ENCODE assay signal across 22 cellular contexts in the genomic region with DNA sequence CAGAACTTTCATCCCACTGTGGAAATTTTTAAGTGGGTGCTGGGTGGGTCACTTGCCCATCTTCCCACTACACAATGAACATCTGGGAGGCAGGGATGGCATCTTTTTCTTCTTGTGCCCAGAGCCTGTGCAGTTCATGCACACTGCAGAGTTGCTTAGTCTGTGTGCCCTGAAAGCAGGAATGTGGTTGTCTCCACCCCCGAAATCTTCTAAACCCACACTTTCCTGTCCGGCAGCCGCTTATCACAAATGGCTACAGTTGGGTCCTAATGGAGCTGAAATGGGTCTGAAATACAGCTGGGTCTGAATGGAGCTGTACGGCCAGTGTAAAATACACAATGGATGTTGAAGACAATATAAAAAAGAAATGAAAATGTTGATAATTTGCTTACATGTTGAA.
A peak's percentile ranks its signal among the peaks of the same experiment; 100 is the strongest.
DNase-seq lines count a peak whose midpoint lies in the region; ATAC-seq and TF ChIP-seq lines count a peak whose summit lies in the region.
"Had no signal": no experiment of that assay in that cellular context is flagged by ENCODE, and none has a peak within 500 bp of the region (broad histone marks: within the 10 kb centered on the region; RNA-seq: fewer than 3 reads in every experiment).

No MANE protein-coding gene starts in this region.

- ATAC-seq in RWPE2 (ENCODE audit: low read depth), result no peak
- ATAC-seq: A549, GM23338, HCT116 had no signal

- H3K27me3 ChIP-seq in RWPE2 (ENCODE audit: insufficient read depth, poor library complexity, severe bottlenecking), result peaks cover 7% of the 10 kb centered on the region
- no peaks in the 10 kb centered on the region for H3K27me3 ChIP-seq in sigmoid colon
- H3K27me3 ChIP-seq: BE2C; BLaER1 treated with 17β-estradiol and CSF1 and Interleukin-3, amounts not matched to agents 10 nM and 100 nM had no signal

- H3K4me1 ChIP-seq in RWPE2 (ENCODE audit: insufficient read depth, poor library complexity, severe bottlenecking) (no peaks in the 10 kb centered on the region), sigmoid colon (peaks cover 0 to 10% (median 5%) of the 10 kb centered on the region in 4 donors)
- H3K4me1 ChIP-seq: A549 had no signal

- peak; percentile 7 for DNase-seq in CMK (ENCODE audit: low read depth)
- peak; percentile 33 for DNase-seq in RWPE2 (ENCODE audit: low spot score)
- peak; percentile 26 for DNase-seq in islet precursor cell
- peak; percentile 2 for DNase-seq in sigmoid colon
- no peak for DNase-seq in NCI-H526 (lab: John Stamatoyannopoulos, UW)
- DNase-seq in HuH-7.5 (ENCODE audit: low spot score), result no peak
- DNase-seq in activated T-cell treated with anti-CD3 and anti-CD28 coated beads, Interleukin-2, amount 50 U/mL, for 48 hours, result no peak
- DNase-seq: 8988T; ACHN; AML-193; BE2C; Calu3; CD4-positive, alpha-beta T cell; CD8-positive, alpha-beta memory T cell; COR-L47; DMS153; DND-41; H9 had no signal

- H3K4me3 ChIP-seq in RWPE2 (ENCODE audit: severe bottlenecking), result no peak overlapping the region
- no peak overlapping the region for H3K4me3 ChIP-seq in sigmoid colon
- H3K4me3 ChIP-seq: A549; BLaER1 treated with 17β-estradiol and CSF1 and Interleukin-3, amounts not matched to agents 10 nM and 100 nM; GM23338 had no signal

- no peak for TF ChIP-seq EP300 in sigmoid colon (IDR thresholded peaks at IDR 0.05)

- WGBS in sigmoid colon, 2 donors, result 91 to 92% methylated on average over 4 of the region's 4 CpGs

- H3K27ac ChIP-seq in RWPE2 (ENCODE audit: poor library complexity, severe bottlenecking) (no peak overlapping the region), sigmoid colon (no peak overlapping the region)
- H3K27ac ChIP-seq: A549; BLaER1 treated with 17β-estradiol and CSF1 and Interleukin-3, amounts not matched to agents 10 nM and 100 nM had no signal

- H3K9me3 ChIP-seq in RWPE2 (ENCODE audit: severe bottlenecking) (no peaks in the 10 kb centered on the region), sigmoid colon (no peaks in the 10 kb centered on the region)
- H3K9me3 ChIP-seq: A549, BE2C had no signal

- TF ChIP-seq POLR2A in sigmoid colon (IDR thresholded peaks at IDR 0.05), result no peak

- no peaks in the 10 kb centered on the region for H3K36me3 ChIP-seq in RWPE2 (ENCODE audit: low read depth)
- H3K36me3 ChIP-seq in sigmoid colon, result no peaks in the 10 kb centered on the region
- H3K36me3 ChIP-seq: BE2C; BLaER1 treated with 17β-estradiol and CSF1 and Interleukin-3, amounts not matched to agents 10 nM and 100 nM had no signal

- TF ChIP-seq CTCF in RWPE2 (IDR thresholded peaks at IDR 0.05; ENCODE audit: poor library complexity, severe bottlenecking), result no peak
- no peak for TF ChIP-seq CTCF in sigmoid colon (IDR thresholded peaks at IDR 0.05)

- intact Hi-C loops in sigmoid colon (cut with DNase I), result no loop called here

Comparison
In these comparisons a context has a peak if more than half of its experiments do, and no peak if none do; other contexts are left out.
1. DNase-seq: peak in CMK (single experiment), RWPE2 (single experiment), islet precursor cell (single experiment) and sigmoid colon (single experiment); none in NCI-H526 (0 of 2), HuH-7.5 (single experiment) and activated T-cell treated with anti-CD3 and anti-CD28 coated beads, Interleukin-2, amount 50 U/mL, for 48 hours (0 of 2).